In genomic region chr19:47581605-47582319, GRCh38 we compare ENCODE assay signal across 13 cellular contexts. TPM values are rescaled to one million over a fixed set of nuclear protein-coding genes. Genes with fewer than 3 reads are reported as not detected.
DNase-seq lines count a peak whose midpoint lies in the region; ATAC-seq lines count a peak whose summit lies in the region.
"Had no signal": no experiment of that assay in that cellular context is flagged by ENCODE, and none has a peak within 500 bp of the region (broad histone marks: within the 10 kb centered on the region; RNA-seq: fewer than 3 reads in every experiment).

No MANE protein-coding gene starts in this region.

- H3K4me3 ChIP-seq in BLaER1 treated with 17β-estradiol and CSF1 and Interleukin-3, amounts not matched to agents 10 nM and 100 nM, result no peak overlapping the region
- H3K4me3 ChIP-seq in naive thymus-derived CD4-positive, alpha-beta T cell (ENCODE audit: low read length), result no peak overlapping the region
- H3K4me3 ChIP-seq in neuronal stem cell (ENCODE audit: low read length in 2 of 2), result no peak overlapping the region
- H3K4me3 ChIP-seq: cardiac muscle cell had no signal

- no peak overlapping the region for H2AK5ac ChIP-seq in neuronal stem cell (ENCODE audit: low read depth, low read length)

- no peaks in the 10 kb centered on the region for H4K20me1 ChIP-seq in BLaER1 treated with 17β-estradiol and CSF1 and Interleukin-3, amounts not matched to agents 10 nM and 100 nM

- no peak overlapping the region for H3K23ac ChIP-seq in neuronal stem cell (ENCODE audit: low read depth, low read length, poor library complexity)

- peaks cover 7 to 15% of the 10 kb centered on the region in 2 donors for H3K9me3 Mint-ChIP-seq in activated naive CD4-positive, alpha-beta T cell treated with anti-CD3 and anti-CD28 coated beads, Interleukin-2, amount 50 U/mL, for 72 hours
- peaks cover 2 to 14% (median 7%) of the 10 kb centered on the region in 11 donors for H3K9me3 Mint-ChIP-seq in naive thymus-derived CD4-positive, alpha-beta T cell

- WGBS in neuronal stem cell (ENCODE audit: extremely low coverage in 2 of 2, insufficient read length in 2 of 2, insufficient replicate concordance in 1 of 2), 2 donors, result no CpG with 5 or more reads among the region's 6 CpGs

- H2BK120ac ChIP-seq in neuronal stem cell (ENCODE audit: low read depth, low read length), result no peak overlapping the region

- CTCF ChIA-PET in naive thymus-derived CD4-positive, alpha-beta T cell (lab: Charles Lee), result no interaction called here

- H3K36me3 ChIP-seq in BLaER1 treated with 17β-estradiol and CSF1 and Interleukin-3, amounts not matched to agents 10 nM and 100 nM, result no peaks in the 10 kb centered on the region
- no peaks in the 10 kb centered on the region for H3K36me3 ChIP-seq in naive thymus-derived CD4-positive, alpha-beta T cell (ENCODE audit: control insufficient read depth in 2 of 3, insufficient read depth in 3 of 3, low read length in 3 of 3)
- H3K36me3 ChIP-seq in neuronal stem cell (replicated peaks in 1 of 2; ENCODE audit: control insufficient read depth in 2 of 2, insufficient read depth in 2 of 2, low read length in 2 of 2), result no peaks in the 10 kb centered on the region
- H3K36me3 ChIP-seq: cardiac muscle cell had no signal

- no peak overlapping the region for H2BK12ac ChIP-seq in neuronal stem cell (ENCODE audit: low read length)

- H2BK15ac ChIP-seq in neuronal stem cell (ENCODE audit: low read length), result no peak overlapping the region

- H3K79me1 ChIP-seq in neuronal stem cell (ENCODE audit: low read depth, low read length), result no peaks in the 10 kb centered on the region

- H3K27ac ChIP-seq in BLaER1 treated with 17β-estradiol and CSF1 and Interleukin-3, amounts not matched to agents 10 nM and 100 nM, result peak overlapping the region in 3 of 11 experiments; percentile 20 to 35 (median 27); a peak in 2 of 22 replicates
- H3K27ac ChIP-seq in naive thymus-derived CD4-positive, alpha-beta T cell (ENCODE audit: low read depth, low read length), result peak overlapping the region; percentile 42
- no peak overlapping the region for H3K27ac ChIP-seq in neuronal stem cell (replicated peaks; ENCODE audit: low read length)
- H3K27ac ChIP-seq: cardiac muscle cell had no signal

- peak overlapping the region in 1 of 11 experiments; percentile 29; a peak in 1 of 22 replicates for H3K9ac ChIP-seq in BLaER1 treated with 17β-estradiol and CSF1 and Interleukin-3, amounts not matched to agents 10 nM and 100 nM
- H3K9ac ChIP-seq in neuronal stem cell (ENCODE audit: low read depth, low read length, poor library complexity), result no peak overlapping the region

- POLR2A ChIA-PET in naive thymus-derived CD4-positive, alpha-beta T cell (lab: Charles Lee), result interaction anchor here (0.6 to 5.7 kb wide), 3 partner anchors 9 to 27 kb away, joined by 3 to 48 read pairs (median 4); partner anchors contain the start of gene BICRA

- H3K4ac ChIP-seq in neuronal stem cell (ENCODE audit: low read length), result no peak overlapping the region

- peaks cover 6 to 18% (median 14%) of the 10 kb centered on the region in 10 experiments for H3K4me1 ChIP-seq in BLaER1 treated with 17β-estradiol and CSF1 and Interleukin-3, amounts not matched to agents 10 nM and 100 nM
- peaks cover 25 to 49% of the 10 kb centered on the region in 2 donors for H3K4me1 ChIP-seq in naive thymus-derived CD4-positive, alpha-beta T cell (ENCODE audit: control insufficient read depth in 2 of 2, insufficient read depth in 2 of 2, low read length in 2 of 2)
- H3K4me1 ChIP-seq in neuronal stem cell (ENCODE audit: control insufficient read depth in 2 of 2, insufficient read depth in 1 of 2, low read depth in 1 of 2, low read length in 2 of 2), result no peaks in the 10 kb centered on the region

- peak overlapping the region; percentile 73 to 82 for H3K27ac Mint-ChIP-seq in activated naive CD4-positive, alpha-beta T cell treated with anti-CD3 and anti-CD28 coated beads, Interleukin-2, amount 50 U/mL, for 72 hours
- peak overlapping the region; percentile 31 to 95 (median 87) for H3K27ac Mint-ChIP-seq in naive thymus-derived CD4-positive, alpha-beta T cell

- peak; percentile 66 for DNase-seq in ELF-1 (ENCODE audit: low read depth, low spot score)
- DNase-seq in activated naive CD4-positive, alpha-beta T cell treated with anti-CD3 and anti-CD28 coated beads, Interleukin-2, amount 50 U/mL, for 72 hours (ENCODE audit: low spot score in 2 of 2), result no peak
- no peak for DNase-seq in naive thymus-derived CD4-positive, alpha-beta T cell
- no peak for DNase-seq in cerebellar cortex (ENCODE audit: low spot score)
- DNase-seq in neuronal stem cell (ENCODE audit: low spot score), result no peak
- DNase-seq in NCI-H1930 (lab: John Stamatoyannopoulos, UW), result no peak
- no peak for DNase-seq in NCI-H2107 treated with DMSO at 0.1 percent for 48 hours (lab: John Stamatoyannopoulos, UW; ENCODE audit: unreplicated experiment)
- DNase-seq: activated CD8-positive, alpha-beta memory T cell treated with anti-CD3 and anti-CD28 coated beads, Interleukin-2, amount 50 U/mL, for 4 hours; left cardiac atrium; stimulated activated CD4-positive, alpha-beta T cell treated with anti-CD3 and anti-CD28 coated beads, Interleukin-4, amount 100 ng/mL, for 4 hours had no signal

- peaks cover 0 to 17% (median 9%) of the 10 kb centered on the region in 11 experiments; a peak in 16 of 22 replicates for H3K9me3 ChIP-seq in BLaER1 treated with 17β-estradiol and CSF1 and Interleukin-3, amounts not matched to agents 10 nM and 100 nM (replicated peaks in 1 of 11)
- peaks cover 0 to 5% (median 0%) of the 10 kb centered on the region in 3 experiments for H3K9me3 ChIP-seq in naive thymus-derived CD4-positive, alpha-beta T cell (ENCODE audit: control insufficient read depth in 2 of 3, low read length in 3 of 3)
- H3K9me3 ChIP-seq in neuronal stem cell (replicated peaks in 1 of 2; ENCODE audit: control insufficient read depth in 2 of 2, insufficient read depth in 1 of 2, low read depth in 1 of 2, low read length in 2 of 2), result peaks cover 0 to 5% of the 10 kb centered on the region in 2 donors

- no peak overlapping the region for H3K14ac ChIP-seq in neuronal stem cell (ENCODE audit: low read length)

- peak overlapping the region; percentile 56 to 85 (median 72) for H3K4me3 Mint-ChIP-seq in naive thymus-derived CD4-positive, alpha-beta T cell

- H2BK5ac ChIP-seq in neuronal stem cell (ENCODE audit: low read length), result no peak overlapping the region

- H3K18ac ChIP-seq in neuronal stem cell (ENCODE audit: low read length), result no peak overlapping the region

- H3K27me3 ChIP-seq in BLaER1 treated with 17β-estradiol and CSF1 and Interleukin-3, amounts not matched to agents 10 nM and 100 nM, result no peaks in the 10 kb centered on the region
- no peaks in the 10 kb centered on the region for H3K27me3 ChIP-seq in naive thymus-derived CD4-positive, alpha-beta T cell (ENCODE audit: control insufficient read depth in 2 of 2, insufficient read depth in 2 of 2, low read length in 2 of 2)
- no peaks in the 10 kb centered on the region for H3K27me3 ChIP-seq in neuronal stem cell (ENCODE audit: control insufficient read depth in 3 of 3, insufficient read depth in 3 of 3, low read depth in 1 of 3, low read length in 3 of 3)
- H3K27me3 ChIP-seq: cardiac muscle cell, foreskin keratinocyte had no signal

- intact Hi-C loops in naive thymus-derived CD4-positive, alpha-beta T cell (cut with micrococcal nuclease), result no loop called here

- peaks cover 0 to 5% (median 0%) of the 10 kb centered on the region in 5 donors for H3K27me3 Mint-ChIP-seq in naive thymus-derived CD4-positive, alpha-beta T cell

- no peaks in the 10 kb centered on the region for H3K36me3 Mint-ChIP-seq in activated naive CD4-positive, alpha-beta T cell treated with anti-CD3 and anti-CD28 coated beads, Interleukin-2, amount 50 U/mL, for 72 hours
- H3K36me3 Mint-ChIP-seq in naive thymus-derived CD4-positive, alpha-beta T cell, result peaks cover 0 to 7% (median 5%) of the 10 kb centered on the region in 5 donors

- peak overlapping the region; percentile 12 to 70 (median 53); a peak in 20 of 22 replicates for H3K4me2 ChIP-seq in BLaER1 treated with 17β-estradiol and CSF1 and Interleukin-3, amounts not matched to agents 10 nM and 100 nM
- H3K4me2 ChIP-seq in neuronal stem cell (ENCODE audit: insufficient read depth, low read length, poor library complexity, severe bottlenecking), result no peak overlapping the region

- H3K4me1 Mint-ChIP-seq in naive thymus-derived CD4-positive, alpha-beta T cell, result peaks cover 30 to 66% (median 45%) of the 10 kb centered on the region in 7 donors

- no peak overlapping the region for H4K91ac ChIP-seq in neuronal stem cell (ENCODE audit: low read depth, low read length, poor library complexity)

- ATAC-seq in activated naive CD4-positive, alpha-beta T cell treated with anti-CD3 and anti-CD28 coated beads, Interleukin-2, amount 50 U/mL, for 72 hours, result peak in 1 of 2 donors; percentile 29
- no peak for ATAC-seq in naive thymus-derived CD4-positive, alpha-beta T cell
- ATAC-seq: foreskin keratinocyte had no signal

- no peak overlapping the region for H2AFZ ChIP-seq in neuronal stem cell (ENCODE audit: low read length)

- no peak overlapping the region for H4K8ac ChIP-seq in neuronal stem cell (ENCODE audit: low read depth, low read length)

RNA-seq across cellular contexts. Expression of gene ZNF541, which starts 8.8 kb away (rescaled TPM):
- total RNA-seq in activated naive CD4-positive, alpha-beta T cell treated with anti-CD3 and anti-CD28 coated beads, Interleukin-2, amount 50 U/mL, for 72 hours, result under 1 TPM; 0.31 to 0.57 TPM
- 1 to 10 TPM in 2 of 5 experiments, under 1 TPM in 3; 0.36 to 1.5 (median 0.95) TPM for total RNA-seq in naive thymus-derived CD4-positive, alpha-beta T cell
- under 1 TPM in 1 of 2 donors, not detected in 1; 0.58 TPM for polyA plus RNA-seq in naive thymus-derived CD4-positive, alpha-beta T cell
- not detected for polyA plus RNA-seq in neuronal stem cell (2013, experiment 1 of 2)
- polyA plus RNA-seq in neuronal stem cell (2013, experiment 2 of 2), result not detected
- total RNA-seq: cardiac muscle cell, foreskin keratinocyte had no signal
- polyA plus RNA-seq: cardiac muscle cell, foreskin keratinocyte had no signal

RNA-seq across cellular contexts. Expression of gene BICRA, which starts 27.2 kb away (rescaled TPM):
- 10 to 100 TPM; 13.3 to 26.3 TPM for total RNA-seq in activated naive CD4-positive, alpha-beta T cell treated with anti-CD3 and anti-CD28 coated beads, Interleukin-2, amount 50 U/mL, for 72 hours
- total RNA-seq in naive thymus-derived CD4-positive, alpha-beta T cell, result 10 to 100 TPM; 18.6 to 36.6 (median 33.5) TPM
- 1 to 10 TPM in 1 of 2 donors, under 1 TPM in 1; 0.95 to 1.4 TPM for polyA plus RNA-seq in naive thymus-derived CD4-positive, alpha-beta T cell
- 11.8 TPM for polyA plus RNA-seq in neuronal stem cell (2013, experiment 1 of 2)
- 11.4 TPM for polyA plus RNA-seq in neuronal stem cell (2013, experiment 2 of 2)
